ENCODE assay signal across 28 cellular contexts in the genomic region with DNA sequence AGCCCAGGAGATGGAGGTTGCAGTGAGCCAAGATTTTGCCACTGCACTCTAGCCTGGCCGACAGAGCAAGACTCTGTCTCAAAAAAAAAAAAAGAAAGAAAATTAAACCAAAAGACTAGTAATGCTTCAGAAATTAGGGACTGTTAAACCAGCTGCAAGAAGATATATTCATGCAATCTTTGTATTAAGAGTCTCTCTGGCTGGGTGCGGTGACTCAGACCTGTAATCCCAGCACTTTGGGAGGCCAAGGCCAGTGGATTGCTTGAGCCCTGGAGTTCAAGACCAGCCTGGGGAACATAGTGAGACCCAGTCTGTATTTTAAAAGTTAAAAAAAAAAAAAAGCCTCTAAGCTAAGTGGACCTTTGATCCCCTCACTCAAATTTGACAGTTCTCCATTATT. TPM values are rescaled to one million over a fixed set of nuclear protein-coding genes. Genes with fewer than 3 reads are reported as not detected.
"Had no signal": no experiment of that assay in that cellular context is flagged by ENCODE, and none has a peak within 500 bp of the region (broad histone marks: within the 10 kb centered on the region; RNA-seq: fewer than 3 reads in every experiment).

No MANE protein-coding gene starts in this region.

- H3K9me3 Mint-ChIP-seq: memory B cell; natural killer cell; stimulated activated memory B cell treated with anti-CD40 and anti-IgM and Interleukin-4, amounts not matched to agents 10 μg/mL and 1 μg/mL and 100 μg/mL, for 72 hours had no signal

- H3K9me3 ChIP-seq: gastrocnemius medialis, lower lobe of right lung, neutrophil, pancreas, sigmoid colon, thoracic aorta, transverse colon, upper lobe of right lung, uterus had no signal

- DNase-seq: dorsolateral prefrontal cortex; effector CD4-positive, alpha-beta T cell; gastrocnemius medialis; head of caudate nucleus; left ventricle myocardium superior; lower lobe of right lung; natural killer cell; pancreas; sigmoid colon; stimulated activated CD4-positive, alpha-beta T cell treated with anti-CD3 and anti-CD28 coated beads, Interleukin-4, amount 100 ng/mL, for 4 hours; stimulated activated naive CD8-positive, alpha-beta T cell treated with anti-CD3 and anti-CD28 coated beads, Interleukin-15, Interleukin-2, amounts not matched to agents 100 U/mL and 50 U/mL, for 24 hours; substantia nigra; transverse colon; upper lobe of right lung; uterus had no signal

- ATAC-seq: gastrocnemius medialis; left ventricle myocardium superior; lower lobe of right lung; natural killer cell; pancreas; stimulated activated memory B cell treated with anti-CD40 and anti-IgM and Interleukin-4, amounts not matched to agents 10 μg/mL and 1 μg/mL and 100 μg/mL, for 72 hours; stimulated activated naive CD8-positive, alpha-beta T cell treated with anti-CD3 and anti-CD28 coated beads, Interleukin-15, Interleukin-2, amounts not matched to agents 100 U/mL and 50 U/mL, for 24 hours; upper lobe of right lung had no signal

- H3K4me1 ChIP-seq: pancreas, upper lobe of right lung had no signal

- H3K36me3 ChIP-seq: gastrocnemius medialis, lower lobe of right lung, neutrophil, pancreas, sigmoid colon, thoracic aorta, transverse colon, upper lobe of right lung, uterus had no signal

- H3K27me3 Mint-ChIP-seq: memory B cell; progenitor cell of endocrine pancreas; stimulated activated memory B cell treated with anti-CD40 and anti-IgM and Interleukin-4, amounts not matched to agents 10 μg/mL and 1 μg/mL and 100 μg/mL, for 72 hours had no signal

- H3K27ac Mint-ChIP-seq: progenitor cell of endocrine pancreas; stimulated activated memory B cell treated with anti-CD40 and anti-IgM and Interleukin-4, amounts not matched to agents 10 μg/mL and 1 μg/mL and 100 μg/mL, for 72 hours had no signal

- H3K36me3 Mint-ChIP-seq: natural killer cell; stimulated activated memory B cell treated with anti-CD40 and anti-IgM and Interleukin-4, amounts not matched to agents 10 μg/mL and 1 μg/mL and 100 μg/mL, for 72 hours had no signal

- FAIRE-seq: colon, keratinocyte, pancreas had no signal

- H3K27me3 ChIP-seq: dorsolateral prefrontal cortex, gastrocnemius medialis, neutrophil, pancreas, sigmoid colon, transverse colon, upper lobe of right lung, uterus had no signal

- H3K4me3 ChIP-seq: gastrocnemius medialis, lower lobe of right lung, pancreas, sigmoid colon, thoracic aorta, transverse colon, upper lobe of right lung, uterus had no signal

- H3K27ac ChIP-seq: gastrocnemius medialis, lower lobe of right lung, neutrophil, pancreas, sigmoid colon, thoracic aorta, transverse colon, upper lobe of right lung, uterus had no signal

- H3K4me3 Mint-ChIP-seq: memory B cell; natural killer cell; stimulated activated memory B cell treated with anti-CD40 and anti-IgM and Interleukin-4, amounts not matched to agents 10 μg/mL and 1 μg/mL and 100 μg/mL, for 72 hours had no signal

RNA-seq across cellular contexts. Expression of gene FXYD4, which starts 40.1 kb away (rescaled TPM):
- total RNA-seq: gastrocnemius medialis, glomerular endothelial cell, left ventricle myocardium superior, lower lobe of right lung, mononuclear cell, natural killer cell, omental fat pad, progenitor cell of endocrine pancreas, sigmoid colon, skeletal muscle tissue, thoracic aorta, transverse colon, uterus had no signal
- polyA plus RNA-seq: esophagus, keratinocyte, neural cell, sigmoid colon had no signal
